Comparison of ENCODE assay signal across 8 cellular contexts in the genomic region with DNA sequence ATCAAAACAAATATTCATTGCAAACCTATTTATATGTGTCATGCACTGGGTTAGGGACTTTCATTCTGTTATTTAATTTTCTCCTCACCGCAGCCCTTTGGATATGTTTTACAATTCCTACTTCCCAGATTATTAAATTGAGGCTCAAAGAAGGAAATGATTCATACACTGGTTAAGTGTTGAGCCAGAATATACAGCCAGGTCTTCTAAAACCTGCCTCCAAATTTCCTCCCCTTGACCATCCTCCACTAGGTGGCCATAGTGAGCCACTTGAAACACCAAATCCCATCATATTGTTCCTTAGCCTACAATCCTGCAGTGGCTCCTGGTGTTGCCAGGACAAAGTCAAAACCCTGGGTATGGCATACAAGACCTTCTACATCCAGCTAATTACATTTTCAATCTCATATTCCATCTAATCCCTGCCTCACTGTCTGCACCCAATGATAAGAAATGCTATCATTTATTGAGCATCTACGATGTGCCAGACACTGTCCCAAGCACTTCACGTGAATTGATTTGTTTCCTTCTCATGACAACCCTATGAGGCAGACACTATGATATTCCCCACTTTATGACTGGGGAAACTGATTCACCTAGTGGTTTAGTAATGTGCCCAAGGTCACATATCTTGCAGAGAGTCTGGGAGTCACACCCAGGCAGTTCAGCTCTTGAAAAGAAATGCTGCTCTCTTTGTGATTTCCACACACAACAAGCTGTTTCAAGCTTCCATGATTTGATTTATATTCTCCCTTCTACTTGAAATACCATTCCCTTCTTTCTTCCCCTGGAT. TPM values are rescaled to one million over a fixed set of nuclear protein-coding genes. Genes with fewer than 3 reads are reported as not detected.
DNase-seq lines count a peak whose midpoint lies in the region; ATAC-seq and TF ChIP-seq lines count a peak whose summit lies in the region.

No MANE protein-coding gene starts in this region.

- DNase-seq in Daoy (ENCODE audit: low read depth) (peak; percentile 88), hepatocyte (ENCODE audit: low spot score) (peak; percentile 68), thyroid gland (peak; percentile 35 to 49), T-helper 1 cell (no peak), NCI-H774 (lab: John Stamatoyannopoulos, UW) (no peak)

- H3K27ac Mint-ChIP-seq in activated T-helper 17 cell treated with anti-CD3 and anti-CD28 coated beads, Interleukin-2, amount 50 U/mL, for 72 hours = no peak overlapping the region

- TF ChIP-seq POLR2A in thyroid gland (IDR thresholded peaks at IDR 0.05) = no peak

- 67% methylated on average over 3 of the region's 3 CpGs for WGBS in hepatocyte (ENCODE audit: low lambda C conversion rate, missing lambda C conversion rate)
- 64 to 67% methylated on average over 3 of the region's 3 CpGs for WGBS in thyroid gland, 2 donors

- H3K79me2 ChIP-seq in hepatocyte = no peaks in the 10 kb centered on the region

- intact Hi-C loops in thyroid gland (cut with DNase I) = no loop called here

- H3K4me1 ChIP-seq in hepatocyte (ENCODE audit: insufficient read depth) = peaks cover 35% of the 10 kb centered on the region
- peaks cover 0 to 11% of the 10 kb centered on the region in 2 donors for H3K4me1 ChIP-seq in thyroid gland

- no peak overlapping the region for H2AFZ ChIP-seq in hepatocyte

- no peak overlapping the region for H3K4me3 Mint-ChIP-seq in activated T-helper 17 cell treated with anti-CD3 and anti-CD28 coated beads, Interleukin-2, amount 50 U/mL, for 72 hours

- H3K9me3 ChIP-seq in hepatocyte (ENCODE audit: low read depth) (no peaks in the 10 kb centered on the region), thyroid gland (no peaks in the 10 kb centered on the region)

- no peaks in the 10 kb centered on the region for H3K4me1 Mint-ChIP-seq in activated T-helper 17 cell treated with anti-CD3 and anti-CD28 coated beads, Interleukin-2, amount 50 U/mL, for 72 hours

- no peaks in the 10 kb centered on the region for H3K9me3 Mint-ChIP-seq in activated T-helper 17 cell treated with anti-CD3 and anti-CD28 coated beads, Interleukin-2, amount 50 U/mL, for 72 hours

- peaks cover 22% of the 10 kb centered on the region for H3K27me3 Mint-ChIP-seq in activated T-helper 17 cell treated with anti-CD3 and anti-CD28 coated beads, Interleukin-2, amount 50 U/mL, for 72 hours

- no peaks in the 10 kb centered on the region for H4K20me1 ChIP-seq in hepatocyte (ENCODE audit: insufficient read depth, poor library complexity, severe bottlenecking)

- TF ChIP-seq CTCF in LNCAP (IDR thresholded peaks at IDR 0.05) = peak; percentile 85
- peak; percentile 66 for TF ChIP-seq CTCF in hepatocyte (IDR thresholded peaks at IDR 0.05; ENCODE audit: poor library complexity)
- peak in 5 of 6 experiments; percentile 43 to 70 (median 55) for TF ChIP-seq CTCF in thyroid gland (IDR thresholded peaks at IDR 0.05)

- no peaks in the 10 kb centered on the region for H3K36me3 Mint-ChIP-seq in activated T-helper 17 cell treated with anti-CD3 and anti-CD28 coated beads, Interleukin-2, amount 50 U/mL, for 72 hours (ENCODE audit: low read depth)

- H3K27ac ChIP-seq in hepatocyte = peak overlapping the region; percentile 79
- no peak overlapping the region for H3K27ac ChIP-seq in thyroid gland

- no peak overlapping the region for H3K4me2 ChIP-seq in hepatocyte

- H3K27me3 ChIP-seq in hepatocyte (no peaks in the 10 kb centered on the region), thyroid gland (no peaks in the 10 kb centered on the region)

- H3K4me3 ChIP-seq in hepatocyte = no peak overlapping the region
- H3K4me3 ChIP-seq in thyroid gland (replicated peaks in 1 of 3) = no peak overlapping the region

- H3K9me2 ChIP-seq in hepatocyte (replicated peaks; ENCODE audit: insufficient read depth) = no peaks in the 10 kb centered on the region

- peak; percentile 44 for ATAC-seq in activated T-helper 17 cell treated with anti-CD3 and anti-CD28 coated beads, Interleukin-2, amount 50 U/mL, for 72 hours (replicated peaks)
- no peak for ATAC-seq in HG03442 (IDR thresholded peaks at IDR 0.05; ENCODE audit: unreplicated experiment)

- no peaks in the 10 kb centered on the region for H3K36me3 ChIP-seq in hepatocyte (replicated peaks; ENCODE audit: insufficient read depth, low read depth)
- no peaks in the 10 kb centered on the region for H3K36me3 ChIP-seq in thyroid gland

RNA-seq across cellular contexts. Expression of gene KIRREL1, which starts 23.6 kb away (rescaled TPM):
- 42.6 and 46.0 TPM in 2 replicates for total RNA-seq in Daoy (2014; rRNA removed; shearing (Covaris generic))
- under 1 TPM in 1 of 2 donors, not detected in 1; 0.08 TPM for total RNA-seq in activated T-helper 17 cell treated with anti-CD3 and anti-CD28 coated beads, Interleukin-2, amount 50 U/mL, for 72 hours
- total RNA-seq in hepatocyte (33.5 and 47.1 TPM in 2 replicates), thyroid gland (10 to 100 TPM; 22.7 to 27.5 (median 24.1) TPM)
- 14.8 and 20.4 TPM in 2 replicates for polyA plus RNA-seq in hepatocyte

Comparison
In these comparisons a context has a peak if more than half of its experiments do, and no peak if none do; other contexts are left out.
1. DNase-seq: peak in Daoy (single experiment), hepatocyte (single experiment) and thyroid gland (2 of 2); none in T-helper 1 cell (0 of 5) and NCI-H774 (single experiment).
2. RNA of gene KIRREL1, which starts 23.6 kb away (total RNA-seq): 33.5 to 47.1 TPM in hepatocyte, 42.6 to 46.0 TPM in Daoy and 22.7 to 27.5 TPM in thyroid gland; 0.08 TPM in activated T-helper 17 cell treated with anti-CD3 and anti-CD28 coated beads, Interleukin-2, amount 50 U/mL, for 72 hours; every median in the first group is over 10 times any median in the second.
3. Peak in every context shown above with its lines, with median percentiles within 50 percentile points of each other: CTCF ChIP-seq.